In the genomic region with DNA sequence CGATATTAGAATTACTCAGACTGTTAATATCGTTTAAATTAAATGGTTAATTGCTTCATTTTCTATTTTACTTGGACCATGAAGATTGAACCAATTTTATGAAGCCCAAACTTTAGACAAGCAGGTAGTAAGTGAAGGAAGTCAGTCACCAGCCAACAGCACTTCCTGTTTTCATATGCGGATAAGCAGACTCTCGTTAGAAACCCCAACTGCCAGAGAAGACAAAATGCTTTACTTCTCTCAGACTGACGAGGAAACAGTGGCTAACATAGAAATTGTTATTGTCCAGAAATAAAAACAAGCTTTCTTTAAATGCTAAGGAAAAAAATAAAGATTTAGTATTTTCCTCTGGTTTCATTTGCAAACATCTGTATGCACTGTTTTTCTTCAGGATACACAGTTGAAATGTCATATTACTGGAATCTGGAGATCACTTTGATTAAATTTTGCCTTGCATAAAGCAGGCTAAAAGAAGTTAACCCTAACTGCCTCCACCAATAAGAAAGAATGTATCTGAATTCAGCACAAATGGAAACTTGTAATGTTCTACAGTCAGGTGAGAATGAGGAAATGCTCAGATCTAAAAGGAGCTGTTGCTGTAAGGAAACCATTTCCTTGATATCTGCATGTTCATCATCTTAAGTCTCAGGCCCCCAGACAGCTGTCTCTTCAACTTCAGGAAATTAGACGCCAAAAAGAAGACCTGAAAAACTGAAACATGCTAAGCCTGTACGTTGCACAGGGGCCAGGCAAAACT, we compare ENCODE assay signal across 8 cellular contexts.
DNase-seq lines count a peak whose midpoint lies in the region; ATAC-seq and TF ChIP-seq lines count a peak whose summit lies in the region.

No MANE protein-coding gene starts in this region.

- in situ Hi-C loops in GM13976 (cut with MboI; ENCODE audit: low sequenced_read_pairs, unreplicated experiment) = no loop called here

- H3K27ac ChIP-seq in muscle layer of duodenum (ENCODE audit: low read length) = peak overlapping the region; percentile 61

- ATAC-seq in GM18508 (IDR thresholded peaks at IDR 0.05; ENCODE audit: insufficient read depth, unreplicated experiment) (peak; percentile 55), HG02678 (IDR thresholded peaks at IDR 0.05; ENCODE audit: unreplicated experiment) (peak; percentile 70), GM18519 (IDR thresholded peaks at IDR 0.05; ENCODE audit: low FRiP score, unreplicated experiment) (no peak)

- peak overlapping the region in 1 of 2 donors; percentile 8 for H3K4me3 ChIP-seq in muscle layer of duodenum (ENCODE audit: low read depth in 1 of 2, low read length in 2 of 2)

- DNase-seq in SK-N-DZ (ENCODE audit: low spot score) (peak; percentile 40), COLO829 (ENCODE audit: low spot score) (no peak), GM13976 (ENCODE audit: low spot score) (no peak)
- no peak for DNase-seq in stimulated activated CD4-positive, alpha-beta T cell treated with anti-CD3 and anti-CD28 coated beads, Interleukin-4, amount 100 ng/mL, for 1 hour

- no peak for TF ChIP-seq CTCF in GM13976 (IDR thresholded peaks at IDR 0.05; ENCODE audit: borderline replicate concordance, control extremely low read depth, extremely low read depth, insufficient read depth, missing control alignments)

- H3K27me3 ChIP-seq in muscle layer of duodenum (ENCODE audit: low read depth, low read length) = no peaks in the 10 kb centered on the region

- H3K9me3 ChIP-seq in muscle layer of duodenum (ENCODE audit: control insufficient read depth in 1 of 2, low read length in 2 of 2) = no peaks in the 10 kb centered on the region

- H3K4me1 ChIP-seq in muscle layer of duodenum (ENCODE audit: control insufficient read depth in 1 of 2, insufficient read depth in 2 of 2, low read length in 2 of 2) = no peaks in the 10 kb centered on the region

- H3K36me3 ChIP-seq in muscle layer of duodenum (ENCODE audit: control insufficient read depth in 1 of 2, insufficient read depth in 2 of 2, low read length in 2 of 2) = no peaks in the 10 kb centered on the region
